Comparison of ENCODE assay signal across 1 cellular context in the genomic region with DNA sequence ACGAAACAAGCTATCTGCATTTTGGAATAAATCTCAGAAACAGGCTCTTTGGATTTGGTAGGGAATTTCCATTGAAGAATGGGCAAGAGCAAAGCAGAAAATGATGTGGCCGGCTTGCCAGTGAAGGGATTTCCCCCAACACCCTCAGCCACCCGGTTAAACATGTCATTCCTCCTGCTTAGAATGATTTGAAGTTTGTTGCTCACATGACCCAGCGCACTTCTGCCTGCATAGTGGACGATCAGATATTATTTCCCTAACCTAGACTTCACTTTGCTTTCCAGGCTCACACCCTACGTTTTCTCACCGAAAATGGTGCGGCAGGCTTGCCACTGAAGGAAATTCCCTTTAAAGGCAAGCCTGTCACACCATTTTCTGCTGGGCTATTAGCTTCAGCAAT.
TF ChIP-seq lines count a peak whose summit lies in the region.

No MANE protein-coding gene starts in this region.

TF ChIP-seq in IMR-90, 13 proteins besides CTCF, POLR2A, EP300 and RAD21 (continued from another document):
- TF ChIP-seq, protein P1, sequence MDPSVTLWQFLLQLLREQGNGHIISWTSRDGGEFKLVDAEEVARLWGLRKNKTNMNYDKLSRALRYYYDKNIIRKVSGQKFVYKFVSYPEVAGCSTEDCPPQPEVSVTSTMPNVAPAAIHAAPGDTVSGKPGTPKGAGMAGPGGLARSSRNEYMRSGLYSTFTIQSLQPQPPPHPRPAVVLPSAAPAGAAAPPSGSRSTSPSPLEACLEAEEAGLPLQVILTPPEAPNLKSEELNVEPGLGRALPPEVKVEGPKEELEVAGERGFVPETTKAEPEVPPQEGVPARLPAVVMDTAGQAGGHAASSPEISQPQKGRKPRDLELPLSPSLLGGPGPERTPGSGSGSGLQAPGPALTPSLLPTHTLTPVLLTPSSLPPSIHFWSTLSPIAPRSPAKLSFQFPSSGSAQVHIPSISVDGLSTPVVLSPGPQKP (IDR thresholded peaks at IDR 0.05; ENCODE audit: borderline replicate concordance, low read depth, low read length) = no peak
- no peak for TF ChIP-seq SMC3 (IDR thresholded peaks at IDR 0.05; ENCODE audit: low read depth, low read length)
- TF ChIP-seq RCOR1 (IDR thresholded peaks at IDR 0.05; ENCODE audit: insufficient replicate concordance, low read length) = no peak
- no peak for TF ChIP-seq MAFK (IDR thresholded peaks at IDR 0.05; ENCODE audit: low read depth, low read length)
- TF ChIP-seq MXI1 (IDR thresholded peaks at IDR 0.05; ENCODE audit: borderline replicate concordance, low read depth, low read length) = no peak
- no peak for TF ChIP-seq MAZ (IDR thresholded peaks at IDR 0.05; ENCODE audit: borderline replicate concordance, low read depth, low read length)
- TF ChIP-seq BHLHE40 (IDR thresholded peaks at IDR 0.05; ENCODE audit: low read depth, low read length) = no peak
- TF ChIP-seq CHD1 (IDR thresholded peaks at IDR 0.05; ENCODE audit: low read depth, low read length) = no peak
